In the genomic region with DNA sequence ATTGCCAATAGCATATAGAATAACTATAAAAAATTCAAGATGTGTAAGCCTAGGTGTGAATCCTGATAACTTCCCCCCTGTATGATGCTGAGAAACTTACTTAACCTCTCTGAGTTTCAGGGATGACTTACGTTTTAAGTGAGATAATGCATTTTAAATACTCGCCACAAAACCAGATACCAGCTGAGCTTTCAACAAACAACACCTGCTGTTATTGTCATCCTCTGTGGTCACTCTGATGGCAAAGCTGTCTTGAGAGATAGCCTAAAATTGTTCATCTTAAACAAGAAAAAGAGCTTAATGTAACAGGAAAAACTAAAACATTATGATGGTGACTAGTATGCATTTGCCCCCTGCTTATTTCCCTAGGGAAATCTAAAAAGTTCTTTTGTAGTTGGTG, we compare ENCODE assay signal across 29 cellular contexts.
"Had no signal": no experiment of that assay in that cellular context is flagged by ENCODE, and none has a peak within 500 bp of the region (broad histone marks: within the 10 kb centered on the region; RNA-seq: fewer than 3 reads in every experiment).

No MANE protein-coding gene starts in this region.

- DNase-seq: natural killer cell; occipital lobe; ovary; posterior cingulate gyrus; psoas muscle; right cardiac atrium; right lobe of liver; sigmoid colon; spleen; stimulated activated CD4-positive, alpha-beta T cell treated with anti-CD3 and anti-CD28 coated beads, Interleukin-12 subunit alpha, Interleukin-12 subunit beta, amount 100 ng/mL, for 4 hours; stimulated activated CD4-positive, alpha-beta T cell treated with anti-CD3 and anti-CD28 coated beads, Interleukin-1b, Interleukin-23, amount 100 ng/mL, for 48 hours; stimulated activated CD4-positive, alpha-beta T cell treated with anti-CD3 and anti-CD28 coated beads, Interleukin-4, amount 100 ng/mL, for 1 hour; stimulated activated CD4-positive, alpha-beta T cell treated with anti-CD3 and anti-CD28 coated beads, Interleukin-4, amount 100 ng/mL, for 4 hours; stimulated activated CD8-positive, alpha-beta memory T cell treated with anti-CD3 and anti-CD28 coated beads, Interleukin-4, amount 100 ng/mL, for 48 hours; stimulated activated naive CD4-positive, alpha-beta T cell; stimulated activated naive CD8-positive, alpha-beta T cell treated with anti-CD3 and anti-CD28 coated beads, Interleukin-15, amount 100 ng/mL, for 72 hours; stimulated activated naive CD8-positive, alpha-beta T cell treated with anti-CD3 and anti-CD28 coated beads, Interleukin-15, Interleukin-2, amounts not matched to agents 100 U/mL and 50 U/mL, for 24 hours; substantia nigra; testis; tibial artery; transverse colon; upper lobe of right lung; uterus had no signal

- H3K9me3 ChIP-seq: ovary, psoas muscle, right lobe of liver, sigmoid colon, spleen, suprapubic skin, testis, tibial artery, transverse colon, upper lobe of right lung, uterus had no signal

- H3K4me1 ChIP-seq: neural progenitor cell, parathyroid adenoma, psoas muscle, sigmoid colon, spleen, suprapubic skin, testis, tibial artery, transverse colon, upper lobe of right lung, uterus had no signal

- H3K36me3 ChIP-seq: neural progenitor cell, ovary, right lobe of liver, sigmoid colon, spleen, suprapubic skin, tibial artery, transverse colon, upper lobe of right lung, uterus had no signal

- H3K27ac ChIP-seq: neural progenitor cell, ovary, parathyroid adenoma, psoas muscle, right lobe of liver, sigmoid colon, skin epidermis, spleen, suprapubic skin, testis, tibial artery, transverse colon, upper lobe of right lung, uterus had no signal

- H3K27me3 ChIP-seq: neural progenitor cell, ovary, right lobe of liver, sigmoid colon, spleen, suprapubic skin, testis, tibial artery, transverse colon, upper lobe of right lung, uterus had no signal

- H3K9ac ChIP-seq: neural progenitor cell, parathyroid adenoma had no signal

- H3K79me2 ChIP-seq: parathyroid adenoma had no signal

- H3K4me2 ChIP-seq: neural progenitor cell, smooth muscle cell had no signal

- H3K4me3 ChIP-seq: neural progenitor cell, ovary, psoas muscle, right lobe of liver, sigmoid colon, skin epidermis, smooth muscle cell, spleen, suprapubic skin, testis, tibial artery, transverse colon, upper lobe of right lung, uterus had no signal

- ATAC-seq: natural killer cell; psoas muscle; right cardiac atrium; right lobe of liver; stimulated activated memory B cell treated with anti-CD40 and anti-IgM and Interleukin-4, amounts not matched to agents 10 μg/mL and 1 μg/mL and 100 μg/mL, for 72 hours; stimulated activated naive CD8-positive, alpha-beta T cell treated with anti-CD3 and anti-CD28 coated beads, Interleukin-15, amount 100 ng/mL, for 72 hours; stimulated activated naive CD8-positive, alpha-beta T cell treated with anti-CD3 and anti-CD28 coated beads, Interleukin-15, Interleukin-2, amounts not matched to agents 100 U/mL and 50 U/mL, for 24 hours; upper lobe of right lung had no signal

- H2AFZ ChIP-seq: neural progenitor cell, parathyroid adenoma had no signal
